ENCODE assay signal across 15 cellular contexts in the genomic region with DNA sequence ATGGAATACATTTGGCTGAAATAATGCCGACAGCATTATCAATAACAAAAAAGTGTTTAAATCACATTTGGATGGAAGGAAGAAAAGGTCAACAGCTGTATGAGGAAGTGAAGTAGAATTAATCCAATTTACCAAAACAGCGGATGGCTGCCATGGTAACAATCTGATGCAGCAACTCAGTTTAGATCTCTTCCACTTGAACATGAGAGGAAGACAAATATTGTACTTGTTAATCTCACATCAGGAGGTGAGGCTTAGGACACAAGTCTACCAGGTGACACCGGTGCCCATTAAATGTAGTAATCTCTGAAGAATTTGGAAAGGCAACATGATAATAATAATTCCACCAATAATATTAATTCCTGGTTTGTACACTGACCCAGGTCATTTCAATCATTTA. TPM values are rescaled to one million over a fixed set of nuclear protein-coding genes. Genes with fewer than 3 reads are reported as not detected.
DNase-seq lines count a peak whose midpoint lies in the region; TF ChIP-seq lines count a peak whose summit lies in the region.
"Had no signal": no experiment of that assay in that cellular context is flagged by ENCODE, and none has a peak within 500 bp of the region (broad histone marks: within the 10 kb centered on the region; RNA-seq: fewer than 3 reads in every experiment).

No MANE protein-coding gene starts in this region.

- POLR2A ChIA-PET in activated CD4-positive, alpha-beta memory T cell treated with anti-CD3 and anti-CD28 coated beads for 36 hours (lab: Charles Lee), result no interaction called here

- intact Hi-C loops in activated CD4-positive, alpha-beta memory T cell treated with anti-CD3 and anti-CD28 coated beads for 36 hours (cut with micrococcal nuclease), result no loop called here

- TF ChIP-seq CTCF in type B pancreatic cell (conservative IDR thresholded peaks at IDR 0.05), result no peak

- peak overlapping the region; percentile 94 for H3K4me3 Mint-ChIP-seq in type B pancreatic cell
- no peak overlapping the region for H3K4me3 Mint-ChIP-seq in activated CD4-positive, alpha-beta memory T cell treated with anti-CD3 and anti-CD28 coated beads for 36 hours

- peak; percentile 11 for DNase-seq in NCI-H187 treated with DMSO at 0.1 percent for 48 hours (lab: John Stamatoyannopoulos, UW)
- DNase-seq in NCI-H187 (lab: John Stamatoyannopoulos, UW), result no peak
- peak; percentile 94 for DNase-seq in NCI-H510A treated with DMSO at 0.1 percent for 48 hours (lab: John Stamatoyannopoulos, UW)
- no peak for DNase-seq in epithelial cell of prostate (ENCODE audit: low read depth, low spot score)
- no peak for DNase-seq in type B pancreatic cell (ENCODE audit: extremely low spot score, unreplicated experiment)
- no peak for DNase-seq in KG1 (lab: John Stamatoyannopoulos, UW)
- no peak for DNase-seq in activated CD4-positive, alpha-beta memory T cell treated with anti-CD3 and anti-CD28 coated beads for 36 hours
- DNase-seq in NCI-H1436 treated with DMSO at 0.1 percent for 48 hours (lab: John Stamatoyannopoulos, UW), result no peak
- DNase-seq: 8988T; activated CD4-positive, alpha-beta T cell treated with anti-CD3 and anti-CD28 coated beads, Interleukin-2, amount 50 U/mL, for 4 hours; spleen; T-helper 1 cell; tibial artery had no signal

- peak overlapping the region; percentile 59 for H3K27ac ChIP-seq in epithelial cell of prostate
- H3K27ac ChIP-seq: ascending aorta, spleen, tibial artery had no signal

- peaks cover 51% of the 10 kb centered on the region for H3K27me3 Mint-ChIP-seq in type B pancreatic cell
- peaks cover 31% of the 10 kb centered on the region for H3K27me3 Mint-ChIP-seq in activated CD4-positive, alpha-beta memory T cell treated with anti-CD3 and anti-CD28 coated beads for 36 hours

- H3K27ac Mint-ChIP-seq in type B pancreatic cell, result peak overlapping the region; percentile 99
- no peak overlapping the region for H3K27ac Mint-ChIP-seq in activated CD4-positive, alpha-beta memory T cell treated with anti-CD3 and anti-CD28 coated beads for 36 hours
- H3K27ac Mint-ChIP-seq: activated T-helper 2 cell treated with anti-CD3 and anti-CD28 coated beads, Interferon-gamma antibody, Interleukin-2, Interleukin-4, amounts not matched to agents 10 μg/mL and 5 μg/mL and 100 μg/mL, durations not matched to agents 14 hours and 24 hours and 36 hours had no signal

- peaks cover 25% of the 10 kb centered on the region for H3K4me1 Mint-ChIP-seq in type B pancreatic cell (ENCODE audit: unreplicated experiment)
- no peaks in the 10 kb centered on the region for H3K4me1 Mint-ChIP-seq in activated CD4-positive, alpha-beta memory T cell treated with anti-CD3 and anti-CD28 coated beads for 36 hours (ENCODE audit: low read depth)

- CTCF ChIA-PET in activated CD4-positive, alpha-beta memory T cell treated with anti-CD3 and anti-CD28 coated beads for 36 hours (lab: Charles Lee), result no interaction called here

- peaks cover 28% of the 10 kb centered on the region for H3K36me3 Mint-ChIP-seq in type B pancreatic cell
- no peaks in the 10 kb centered on the region for H3K36me3 Mint-ChIP-seq in activated CD4-positive, alpha-beta memory T cell treated with anti-CD3 and anti-CD28 coated beads for 36 hours

- H3K9me3 Mint-ChIP-seq in type B pancreatic cell, result peaks cover 14% of the 10 kb centered on the region
- H3K9me3 Mint-ChIP-seq in activated CD4-positive, alpha-beta memory T cell treated with anti-CD3 and anti-CD28 coated beads for 36 hours, result peaks cover 4% of the 10 kb centered on the region

RNA-seq across cellular contexts. Expression of gene RASEF, which starts 2.4 kb away (rescaled TPM):
- total RNA-seq in type B pancreatic cell (ENCODE audit: low replicate concordance), result 10.0 and 23.3 TPM in 2 replicates
- total RNA-seq in activated CD4-positive, alpha-beta memory T cell treated with anti-CD3 and anti-CD28 coated beads for 36 hours, result not detected
- total RNA-seq: activated T-helper 2 cell treated with anti-CD3 and anti-CD28 coated beads, Interferon-gamma antibody, Interleukin-2, Interleukin-4, amounts not matched to agents 10 μg/mL and 5 μg/mL and 100 μg/mL, durations not matched to agents 14 hours and 24 hours and 36 hours; ascending aorta had no signal

Comparison
In these comparisons a context has a peak if more than half of its experiments do, and no peak if none do; other contexts are left out.
1. DNase-seq: peak in NCI-H187 treated with DMSO at 0.1 percent for 48 hours (single experiment) and NCI-H510A treated with DMSO at 0.1 percent for 48 hours (single experiment); none in NCI-H187 (0 of 2), epithelial cell of prostate (single experiment), type B pancreatic cell (single experiment), KG1 (single experiment), activated CD4-positive, alpha-beta memory T cell treated with anti-CD3 and anti-CD28 coated beads for 36 hours (single experiment) and NCI-H1436 treated with DMSO at 0.1 percent for 48 hours (single experiment).
2. RNA of gene RASEF, which starts 2.4 kb away (total RNA-seq): 10.0 to 23.3 TPM in type B pancreatic cell; not detected in activated CD4-positive, alpha-beta memory T cell treated with anti-CD3 and anti-CD28 coated beads for 36 hours; every median in the first group is over 10 times any median in the second.